In the genomic region with DNA sequence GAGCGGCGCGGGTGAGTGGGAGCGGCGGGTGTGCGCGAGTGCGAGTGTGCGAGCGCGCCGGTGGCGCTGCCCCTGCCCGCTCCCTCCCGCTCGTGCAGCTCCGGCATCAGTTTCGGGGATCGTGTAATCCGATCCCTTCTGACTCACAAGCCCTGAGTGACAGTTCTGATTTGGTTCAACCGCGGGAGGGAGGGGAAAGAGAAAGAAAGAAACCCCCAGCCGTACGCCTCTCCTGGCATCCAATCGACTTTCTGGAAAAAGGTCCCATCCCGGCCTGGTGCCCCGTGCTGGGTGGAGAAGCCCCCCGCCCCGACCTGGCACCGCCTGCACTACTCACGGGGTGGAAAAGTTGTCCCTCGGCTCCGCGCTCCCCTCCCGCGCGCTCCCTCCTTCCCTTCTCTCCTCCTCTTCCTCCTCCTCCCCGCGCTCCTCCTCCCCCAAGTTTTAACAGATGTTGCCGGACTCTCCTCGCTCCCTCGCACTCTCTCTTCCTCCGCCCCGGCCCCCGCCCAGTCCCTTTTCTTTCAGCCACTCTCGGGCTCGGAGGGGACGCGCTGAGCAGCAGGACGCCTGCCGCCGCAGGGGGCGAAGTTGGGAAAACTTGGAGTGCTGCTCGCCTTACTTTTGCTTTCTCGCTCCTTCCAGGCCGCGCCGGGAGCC, we compare ENCODE assay signal across 8 cellular contexts. TPM values are rescaled to one million over a fixed set of nuclear protein-coding genes. Genes with fewer than 3 reads are reported as not detected.
DNase-seq lines count a peak whose midpoint lies in the region; ATAC-seq, FAIRE-seq and TF ChIP-seq lines count a peak whose summit lies in the region.

A gene (minus strand): TSS at position 48 of the 660 bp plus-strand sequence. CDS start 13,956 bp downstream, outside the sequence.

- peak within 1 kb of the TSS; percentile 17 for H4K91ac ChIP-seq in H1 (replicated peaks; ENCODE audit: insufficient read length, low read length)

- H4K20me1 ChIP-seq in SU-DHL-6 (ENCODE audit: low read depth, low read length) (no peaks in the 10 kb centered on the region), H1 (replicated peaks in 1 of 2; ENCODE audit: control insufficient read depth in 1 of 2, insufficient read depth in 2 of 2, low read length in 2 of 2) (peaks cover 0 to 2% of the 10 kb centered on the region in 2 experiments)

- DNase-seq in C1 segment of cervical spinal cord (lab: John Stamatoyannopoulos, UW) (peak in 8 of 14 donors; percentile 6 to 74 (median 58)), H1 (ENCODE audit: low read depth in 1 of 2, low spot score in 2 of 2) (peak in 1 of 2 experiments; percentile 91), lower lobe of right lung (peak; percentile 74), stomach (peak; percentile 58)
- DNase-seq in activated CD4-positive, CD25-positive, alpha-beta regulatory T cell treated with anti-CD3 and anti-CD28 coated beads, Interleukin-2, amount 50 U/mL, for 72 hours = no peak

- no peak within 1 kb of the TSS for H2AK5ac ChIP-seq in H1 (ENCODE audit: low read depth, low read length)

- H2BK12ac ChIP-seq in H1 (ENCODE audit: low read depth, low read length) = 0 out of 2 replicates have a peak within 1 kb of the TSS, but pooled peaks have one; percentile 32

- no peak within 1 kb of the TSS for H2BK20ac ChIP-seq in H1 (ENCODE audit: low read length)

- H3K4me1 ChIP-seq in H1 (replicated peaks in 1 of 4; ENCODE audit: control insufficient read depth in 3 of 4, insufficient read depth in 4 of 4, low read length in 3 of 4) (peaks cover under 1 to 23% (median 12%) of the 10 kb centered on the region in 4 experiments; a peak in 6 of 7 replicates), lower lobe of right lung (peaks cover 19% of the 10 kb centered on the region), stomach (peaks cover 0 to 54% (median 30%) of the 10 kb centered on the region in 4 donors)

- TF ChIP-seq CTCF in SU-DHL-6 (IDR thresholded peaks at IDR 0.05; ENCODE audit: insufficient read depth, low read length, poor library complexity, severe bottlenecking) = no peak
- no peak for TF ChIP-seq CTCF in H1 (IDR thresholded peaks at IDR 0.05; ENCODE audit: control extremely low read depth in 1 of 3, insufficient read depth in 1 of 3, low read depth in 1 of 3, low read length in 3 of 3)
- TF ChIP-seq CTCF in lower lobe of right lung (IDR thresholded peaks at IDR 0.05) = peak; percentile 20
- TF ChIP-seq CTCF in stomach (IDR thresholded peaks at IDR 0.05) = peak in 2 of 7 experiments; percentile 7 to 14

- H3K9me3 ChIP-seq in SU-DHL-6 (ENCODE audit: insufficient read depth, low read length) (no peaks in the 10 kb centered on the region), H1 (ENCODE audit: insufficient read depth in 2 of 2, low read depth in 1 of 2, low read length in 1 of 2) (no peaks in the 10 kb centered on the region), lower lobe of right lung (no peaks in the 10 kb centered on the region), stomach (no peaks in the 10 kb centered on the region)

- intact Hi-C loops in lower lobe of right lung (cut with DNase I) (no loop called here), stomach (cut with DNase I; ENCODE audit: low total_unique reads) (no loop called here)

- no peaks in the 10 kb centered on the region for H3K9me2 ChIP-seq in SU-DHL-6 (replicated peaks; ENCODE audit: insufficient read depth, low read length)

- H3K36me3 ChIP-seq in SU-DHL-6 (ENCODE audit: low read length) = no peaks in the 10 kb centered on the region
- no peaks in the 10 kb centered on the region for H3K36me3 ChIP-seq in H1 (ENCODE audit: control insufficient read depth in 2 of 4, insufficient read depth in 4 of 4, low read length in 3 of 4)
- no peaks in the 10 kb centered on the region for H3K36me3 ChIP-seq in lower lobe of right lung
- no peaks in the 10 kb centered on the region for H3K36me3 ChIP-seq in stomach

- no peaks in the 10 kb centered on the region for H3K79me1 ChIP-seq in H1 (ENCODE audit: low read depth, low read length)

- H3K4ac ChIP-seq in H1 (replicated peaks; ENCODE audit: insufficient read length, low read depth, low read length) = no peak within 1 kb of the TSS

- H2BK5ac ChIP-seq in H1 (ENCODE audit: low read depth, low read length) = peak within 1 kb of the TSS; percentile 88

- peak in 1 of 2 experiments; percentile 14; a peak in 3 of 4 replicates for TF ChIP-seq RAD21 in H1 (IDR thresholded peaks at IDR 0.05 in 1 of 2, conservative IDR thresholded peaks at IDR 0.05 in 1 of 2; ENCODE audit: low read depth in 2 of 2, low read length in 2 of 2)

- TF ChIP-seq EP300 in H1 (IDR thresholded peaks at IDR 0.05; ENCODE audit: borderline replicate concordance in 1 of 2, low read depth in 2 of 2, low read length in 2 of 2) (no peak), stomach (IDR thresholded peaks at IDR 0.05) (no peak)

- no peak for FAIRE-seq in H1 (lab: Jason Lieb, UNC)

- no peak within 1 kb of the TSS for H3K56ac ChIP-seq in H1 (replicated peaks; ENCODE audit: insufficient read length, low read depth, low read length)

- no peak within 1 kb of the TSS; the same call in 1 of the 2 replicates for H3K9ac ChIP-seq in SU-DHL-6 (ENCODE audit: low read length)
- peak within 1 kb of the TSS; percentile 45 to 88 (median 59) for H3K9ac ChIP-seq in H1 (replicated peaks in 1 of 4; ENCODE audit: extremely low read depth in 1 of 4, low read depth in 3 of 4, low read length in 3 of 4)

- POLR2A ChIA-PET in H1 (lab: Charles Lee; ENCODE audit: partially characterized antibody) = interaction anchor here (0.7 to 2.3 kb wide), 7 partner anchors 8 to 258 kb away, joined by 3 to 6 read pairs (median 5); no protein-coding TSS in a partner anchor

- peak within 1 kb of the TSS; percentile 80 for H4K8ac ChIP-seq in H1 (ENCODE audit: extremely low read depth, insufficient read depth, low read length)

- 0% methylated on average over 7 of the region's 58 CpGs; no CpG with 5 or more reads in 1 of the 2 experiments for WGBS in H1 (ENCODE audit: extremely low coverage in 1 of 2, insufficient coverage in 1 of 2, insufficient read length in 1 of 2, insufficient replicate concordance in 2 of 2, low coverage in 1 of 2, low lambda C conversion rate in 2 of 2, missing lambda C conversion rate in 1 of 2), 2 experiments
- WGBS in stomach, 5 donors = 0 to 1% (median 1%) methylated on average over 32 to 58 of the region's 58 CpGs

- H3K4me3 ChIP-seq in SU-DHL-6 (ENCODE audit: insufficient read depth, low read length, poor library complexity, severe bottlenecking) (peak within 1 kb of the TSS; percentile 35), H1 (ENCODE audit: extremely low read depth in 1 of 4, insufficient read depth in 2 of 4, low read depth in 3 of 4, low read length in 4 of 4) (peak within 1 kb of the TSS; percentile 63 to 94 (median 85)), lower lobe of right lung (peak within 1 kb of the TSS; percentile 81), stomach (peak within 1 kb of the TSS; percentile 72 to 80 (median 74))

- peak within 1 kb of the TSS; percentile 73 for H3K18ac ChIP-seq in H1 (ENCODE audit: extremely low read depth, low read length)

- CTCF ChIA-PET in H1 (lab: Charles Lee; ENCODE audit: partially characterized antibody) = no interaction called here

- peak within 1 kb of the TSS; percentile 49 for H2AFZ ChIP-seq in SU-DHL-6 (ENCODE audit: low read depth, low read length, severe bottlenecking)
- H2AFZ ChIP-seq in H1 (ENCODE audit: low read length) = peak within 1 kb of the TSS; percentile 61

- H3K27ac ChIP-seq in SU-DHL-6 (ENCODE audit: low read depth, low read length) (no peak within 1 kb of the TSS), H1 (ENCODE audit: low read depth, low read length) (peak within 1 kb of the TSS; percentile 63; the same call in 1 of the 2 replicates), lower lobe of right lung (peak within 1 kb of the TSS; percentile 77), stomach (peak within 1 kb of the TSS; percentile 85 to 94 (median 89))

- H3K4me2 ChIP-seq in SU-DHL-6 (ENCODE audit: low read depth, low read length, poor library complexity, severe bottlenecking) = peak within 1 kb of the TSS; percentile 44
- H3K4me2 ChIP-seq in H1 (ENCODE audit: insufficient read depth in 1 of 2, low read depth in 2 of 2, low read length in 2 of 2) = peak within 1 kb of the TSS; percentile 94 to 97

- H2BK15ac ChIP-seq in H1 (ENCODE audit: low read length) = no peak within 1 kb of the TSS

- H3K23me2 ChIP-seq in H1 (ENCODE audit: low read depth, low read length) = peaks cover 10% of the 10 kb centered on the region; the same call in 1 of the 2 replicates

- peak within 1 kb of the TSS; percentile 65 for H4K5ac ChIP-seq in H1 (ENCODE audit: insufficient read length, low read depth, low read length)

- ATAC-seq in GM18867 (IDR thresholded peaks at IDR 0.05; ENCODE audit: unreplicated experiment) = peak; percentile 80
- peak; percentile 67 for ATAC-seq in HG03175 (IDR thresholded peaks at IDR 0.05; ENCODE audit: unreplicated experiment)
- peak; percentile 86 for ATAC-seq in lower lobe of right lung

- H2BK120ac ChIP-seq in H1 (replicated peaks; ENCODE audit: low read depth, low read length) = no peak within 1 kb of the TSS

- H3F3A ChIP-seq in SU-DHL-6 (ENCODE audit: insufficient read depth) = no peaks in the 10 kb centered on the region

- TF ChIP-seq POLR2A in H1 (IDR thresholded peaks at IDR 0.05; ENCODE audit: control extremely low read depth in 1 of 2, low read depth in 2 of 2, low read length in 2 of 2) (no peak), stomach (IDR thresholded peaks at IDR 0.05) (no peak)

- H3K27me3 ChIP-seq in SU-DHL-6 (ENCODE audit: low read length) = no peaks in the 10 kb centered on the region
- H3K27me3 ChIP-seq in H1 (replicated peaks in 1 of 4; ENCODE audit: control insufficient read depth in 3 of 4, extremely low read depth in 1 of 4, insufficient read depth in 3 of 4, low read length in 3 of 4) = peaks cover 0 to 24% (median 13%) of the 10 kb centered on the region in 4 experiments; a peak in 5 of 7 replicates
- H3K27me3 ChIP-seq in lower lobe of right lung (ENCODE audit: low read depth) = peaks cover 12% of the 10 kb centered on the region
- peaks cover 0 to 39% (median 21%) of the 10 kb centered on the region in 3 donors for H3K27me3 ChIP-seq in stomach

- no peaks in the 10 kb centered on the region for H3K79me2 ChIP-seq in SU-DHL-6 (ENCODE audit: insufficient read depth, low read length)
- H3K79me2 ChIP-seq in H1 (ENCODE audit: control insufficient read depth in 1 of 2, insufficient read depth in 2 of 2, low read length in 2 of 2) = peaks cover 0 to 38% of the 10 kb centered on the region in 2 experiments; a peak in 2 of 4 replicates

- peak within 1 kb of the TSS; percentile 94 for H3K14ac ChIP-seq in H1 (ENCODE audit: insufficient read length)

- H3K23ac ChIP-seq in H1 (ENCODE audit: insufficient read length) = peak within 1 kb of the TSS; percentile 27

RNA-seq across cellular contexts. Expression of the gene that starts here (rescaled TPM):
- total RNA-seq in H1 (2021; fragmentation: NEBNext Ultra II Directional; extraction: Animal tissue kit (Norgen Biotek cat#: 25700)) = 31.1 and 35.4 TPM in 2 replicates
- polyA plus RNA-seq in H1 (2011; rRNA removed) = 8.0 and 10.6 TPM in 2 replicates
- polyA plus RNA-seq in H1 (2011; cell fraction: cytosol; rRNA removed) = 6.6 TPM
- polyA plus RNA-seq in H1 (2011; cell fraction: nucleus; rRNA removed) = 14.8 TPM
- polyA plus RNA-seq in H1 (2012, experiment 1 of 2) = 11.4 to 18.7 TPM (median 12.7 TPM) in 4 replicates
- 3.0 TPM for polyA plus RNA-seq in H1 (2012, experiment 2 of 2)
- 7.5 TPM for polyA plus RNA-seq in H1 (2013, experiment 1 of 2)
- polyA plus RNA-seq in H1 (2013, experiment 2 of 2) = 8.6 TPM
- 29.8 and 32.1 TPM in 2 replicates for polyA minus RNA-seq in H1 (2011; rRNA and poly(A)+ RNA removed)
- polyA minus RNA-seq in H1 (2011; cell fraction: cytosol; rRNA and poly(A)+ RNA removed) = 16.4 TPM
- polyA minus RNA-seq in H1 (2011; cell fraction: nucleus; rRNA and poly(A)+ RNA removed) = 27.0 TPM
- total RNA-seq in lower lobe of right lung = 20.7 TPM
- total RNA-seq in stomach = 1 to 10 TPM in 4 of 5 donors, under 1 TPM in 1; 0.29 to 7.0 (median 5.4) TPM
- 1 to 10 TPM; 1.4 to 2.8 (median 1.5) TPM for polyA plus RNA-seq in stomach

Comparison
In these comparisons a context has a peak if more than half of its experiments do, and no peak if none do; other contexts are left out.
1. H3K4me3 ChIP-seq: peak in every context shown above with its lines; median percentile 85 in H1; 81 in lower lobe of right lung; 74 in stomach; 35 in SU-DHL-6.